Comparison of ENCODE assay signal across 21 cellular contexts in genomic region chr19:37954421-37954874, GRCh38. TPM values are rescaled to one million over a fixed set of nuclear protein-coding genes. Genes with fewer than 3 reads are reported as not detected.
DNase-seq lines count a peak whose midpoint lies in the region; ATAC-seq, FAIRE-seq and TF ChIP-seq lines count a peak whose summit lies in the region.
"Had no signal": no experiment of that assay in that cellular context is flagged by ENCODE, and none has a peak within 500 bp of the region (broad histone marks: within the 10 kb centered on the region; RNA-seq: fewer than 3 reads in every experiment).

No MANE protein-coding gene starts in this region.

- RAD21 ChIA-PET in GM12878 (lab: Charles Lee; ENCODE audit: unreplicated experiment), result interaction anchor here (1.3 to 1.5 kb wide), 3 partner anchors 17 to 22 kb away, joined by 3 to 5 read pairs (median 4); no protein-coding TSS in a partner anchor

- FAIRE-seq in GM12878 (lab: Jason Lieb, UNC), result no peak
- FAIRE-seq: kidney had no signal

- no peak overlapping the region for H2AFZ ChIP-seq in GM12878 (ENCODE audit: control insufficient read depth, low read depth, low read length)

- H4K20me1 ChIP-seq in GM12878 (ENCODE audit: control insufficient read depth, insufficient read depth), result no peaks in the 10 kb centered on the region

- H3K4me1 Mint-ChIP-seq in Caco-2 (ENCODE audit: low read depth, unreplicated experiment), result peaks cover 24% of the 10 kb centered on the region
- H3K4me1 Mint-ChIP-seq in nephron, result peaks cover 17% of the 10 kb centered on the region

- H3K4me1 ChIP-seq in Caco-2, result peaks cover 42% of the 10 kb centered on the region
- peaks cover 51% of the 10 kb centered on the region for H3K4me1 ChIP-seq in GM12878 (ENCODE audit: control insufficient read depth, insufficient read depth, low read length)
- H3K4me1 ChIP-seq: ascending aorta had no signal

- H3K36me3 Mint-ChIP-seq in Caco-2 (ENCODE audit: insufficient read depth, unreplicated experiment) (peaks cover 55% of the 10 kb centered on the region), nephron (ENCODE audit: low read depth) (peaks cover 16% of the 10 kb centered on the region)

- CTCF ChIA-PET in Caco-2 (lab: Charles Lee) (no interaction called here), GM12878 (lab: Yijun Ruan, JAX) (interaction anchor here (0.7 to 2.1 kb wide), 5 partner anchors 15 to 52 kb away, joined by 3 to 9 read pairs (median 4); no protein-coding TSS in a partner anchor)

- H3K27me3 Mint-ChIP-seq in Caco-2 (ENCODE audit: insufficient read depth, unreplicated experiment), result no peaks in the 10 kb centered on the region
- no peaks in the 10 kb centered on the region for H3K27me3 Mint-ChIP-seq in nephron (ENCODE audit: low read depth)
- H3K27me3 Mint-ChIP-seq: CD4-positive, alpha-beta T cell had no signal

- no peaks in the 10 kb centered on the region for H3K27me3 ChIP-seq in Caco-2 (replicated peaks; ENCODE audit: control insufficient read depth, insufficient read depth, low read length)
- no peaks in the 10 kb centered on the region for H3K27me3 ChIP-seq in GM12878 (replicated peaks in 1 of 2; ENCODE audit: control insufficient read depth in 2 of 2, insufficient read depth in 2 of 2, low read length in 1 of 2)
- H3K27me3 ChIP-seq: ascending aorta had no signal

- peak overlapping the region; percentile 57 for H3K27ac ChIP-seq in GM12878 (ENCODE audit: control insufficient read depth, insufficient read depth)
- H3K27ac ChIP-seq: ascending aorta had no signal

- H3K4me3 Mint-ChIP-seq in Caco-2 (ENCODE audit: unreplicated experiment) (no peak overlapping the region), nephron (no peak overlapping the region)
- H3K4me3 Mint-ChIP-seq: CD4-positive, alpha-beta T cell had no signal

- H3K9me3 ChIP-seq in Caco-2 (no peaks in the 10 kb centered on the region; the same call in 1 of the 2 replicates), GM12878 (replicated peaks; ENCODE audit: control insufficient read depth, insufficient read depth, low read length) (no peaks in the 10 kb centered on the region; the same call in none of the 3 replicates)
- H3K9me3 ChIP-seq: ascending aorta had no signal

- ATAC-seq in GM12878, result peak; percentile 64
- ATAC-seq in GM21447 (IDR thresholded peaks at IDR 0.05; ENCODE audit: unreplicated experiment), result no peak
- ATAC-seq in HG03520 (IDR thresholded peaks at IDR 0.05; ENCODE audit: unreplicated experiment), result no peak
- ATAC-seq: esophagus mucosa had no signal

- H3K79me2 ChIP-seq in GM12878 (ENCODE audit: control insufficient read depth, insufficient read depth, low read length), result peaks cover 71% of the 10 kb centered on the region

- H3K9ac ChIP-seq in GM12878 (ENCODE audit: control insufficient read depth, insufficient read depth, low read length), result 0 out of 2 replicates have a peak overlapping the region, but pooled peaks have one; percentile 11

- H3K4me3 ChIP-seq in Caco-2 (ENCODE audit: low read depth, low read length), result no peak overlapping the region
- no peak overlapping the region for H3K4me3 ChIP-seq in GM12878
- H3K4me3 ChIP-seq: ascending aorta had no signal

- in situ Hi-C loops in GM12878 (cut with MboI), result no loop called here

- 64% methylated on average over 10 of the region's 10 CpGs for WGBS in GM12878 (ENCODE audit: insufficient coverage, insufficient replicate concordance, low lambda C conversion rate, missing lambda C conversion rate)

- peak overlapping the region; percentile 39 for H3K4me2 ChIP-seq in GM12878 (ENCODE audit: control insufficient read depth, insufficient read depth)

- H3K9me3 Mint-ChIP-seq in Caco-2 (ENCODE audit: unreplicated experiment) (no peaks in the 10 kb centered on the region), nephron (peaks cover 2% of the 10 kb centered on the region)

- no TSS peak for BruUV-seq in Caco-2 (replicated peaks; lab: Mats Ljungman, UMichigan)
- no TSS peak for BruUV-seq in GM12878 (replicated peaks; lab: Mats Ljungman, UMichigan)

- TF ChIP-seq RAD21 in GM12878 (IDR thresholded peaks at IDR 0.05; ENCODE audit: insufficient read depth, low read depth, low read length), result no peak

- POLR2A ChIA-PET in Caco-2 (lab: Charles Lee), result no interaction called here
- POLR2A ChIA-PET in GM12878 (lab: Charles Lee), result interaction anchor here (0.5 to 1.2 kb wide), 3 partner anchors 18 to 50 kb away, joined by 3 to 4 read pairs (median 4); no protein-coding TSS in a partner anchor

- TF ChIP-seq EP300 in GM12878 (IDR thresholded peaks at IDR 0.05; ENCODE audit: borderline replicate concordance in 1 of 2, control insufficient read depth in 1 of 2, low read depth in 2 of 2, low read length in 2 of 2), result no peak

- SMC1A ChIA-PET in GM12878 (lab: Charles Lee; ENCODE audit: uncharacterized antibody, unreplicated experiment), result interaction anchor here (0.9 to 3.7 kb wide), 8 partner anchors 10 to 79 kb away, joined by 3 to 22 read pairs (median 4); no protein-coding TSS in a partner anchor

- no peak for TF ChIP-seq POLR2A in GM12878 (IDR thresholded peaks at IDR 0.05; ENCODE audit: low read depth, low read length)

- intact Hi-C loops in Caco-2 (cut with micrococcal nuclease; ENCODE audit: unreplicated experiment) (no loop called here), GM12878 (cut with micrococcal nuclease; ENCODE audit: unreplicated experiment) (no loop called here)

- DNase-seq in Caco-2 (no peak), NCI-H510A treated with DMSO at 0.1 percent for 48 hours (lab: John Stamatoyannopoulos, UW) (peak; percentile 22), GM12878 (ENCODE audit: low read depth, low spot score) (no peak), NCI-H2107 treated with DMSO at 0.1 percent for 48 hours (lab: John Stamatoyannopoulos, UW; ENCODE audit: unreplicated experiment) (no peak), NCI-H1436 (lab: John Stamatoyannopoulos, UW) (no peak)
- DNase-seq: activated gamma-delta T cell; CD4-positive, alpha-beta T cell; dermis blood vessel endothelial cell; head of caudate nucleus; kidney; NCI-H1048 had no signal

- H3K36me3 ChIP-seq in Caco-2 (ENCODE audit: control insufficient read depth, insufficient read depth, low read length), result no peaks in the 10 kb centered on the region
- peaks cover 3 to 4% of the 10 kb centered on the region in 2 experiments; a peak in 3 of 4 replicates for H3K36me3 ChIP-seq in GM12878 (ENCODE audit: control insufficient read depth in 2 of 2, insufficient read depth in 2 of 2, low read length in 1 of 2)
- H3K36me3 ChIP-seq: ascending aorta had no signal

- H3K27ac Mint-ChIP-seq in Caco-2 (ENCODE audit: unreplicated experiment), result peak overlapping the region; percentile 77
- peak overlapping the region; percentile 37 to 95 (median 51) for H3K27ac Mint-ChIP-seq in nephron
- H3K27ac Mint-ChIP-seq: CD4-positive, alpha-beta T cell had no signal

- no peak for TF ChIP-seq CTCF in Caco-2 (IDR thresholded peaks at IDR 0.05; ENCODE audit: insufficient read depth in 1 of 2, low read depth in 1 of 2, low read length in 1 of 2, severe bottlenecking in 1 of 2, unreplicated experiment in 1 of 2)
- no peak for TF ChIP-seq CTCF in GM12878 (IDR thresholded peaks at IDR 0.05 in 2 of 3, conservative IDR thresholded peaks at IDR 0.05 in 1 of 3; ENCODE audit: control insufficient read depth in 2 of 3, extremely low read depth in 1 of 3, insufficient read depth in 1 of 3, low read depth in 3 of 3, low read length in 3 of 3)
- TF ChIP-seq CTCF in nephron (IDR thresholded peaks at IDR 0.05; ENCODE audit: unreplicated experiment in 3 of 3), result no peak

RNA-seq across cellular contexts. Expression of gene SIPA1L3, which starts 47.4 kb away (rescaled TPM):
- total RNA-seq in Caco-2 (2022), result 125 and 129 TPM in 2 replicates
- 281 and 318 TPM in 2 replicates for total RNA-seq in GM12878 (2013; cell fraction: nucleolus; rRNA removed)
- 21.8 and 23.7 TPM in 2 replicates for total RNA-seq in GM12878 (2014; rRNA removed)
- total RNA-seq in GM12878 (2014; rRNA removed; fragmentation: Illumina TruSeq; extraction: Trizol), result 25.1 and 25.2 TPM in 2 replicates
- total RNA-seq in GM12878 (2021), result 66.2 and 71.1 TPM in 2 replicates
- polyA plus RNA-seq in GM12878 (2011; ENCODE audit: low read depth), result 10.4 TPM
- 8.5 and 14.3 TPM in 2 replicates for polyA plus RNA-seq in GM12878 (2011; rRNA removed)
- polyA plus RNA-seq in GM12878 (2011; cell fraction: cytosol; rRNA removed), result 10.2 and 16.8 TPM in 2 replicates
- 17.8 and 28.7 TPM in 2 replicates for polyA plus RNA-seq in GM12878 (2011; cell fraction: nucleus; rRNA removed)
- 19.0 and 28.9 TPM in 2 replicates for polyA plus RNA-seq in GM12878 (2012)
- 14.5 and 19.1 TPM in 2 replicates for polyA plus RNA-seq in GM12878 (2014; fragmentation: Illumina TruSeq; extraction: Trizol)
- under 1 TPM; 0.24 to 0.63 TPM for polyA plus RNA-seq in GM12878 (2014; fragmentation: Nextera tagmentation; extraction: Ambion mirVana)
- polyA plus RNA-seq in GM12878 (2014; rRNA removed), result 19.2 and 24.2 TPM in 2 replicates
- polyA plus RNA-seq in GM12878 (2016; fragmentation: Nextera tagmentation; extraction: Ambion mirVana), result 10 to 100 TPM; 17.7 to 23.3 TPM
- 33.6 and 41.5 TPM in 2 replicates for polyA minus RNA-seq in GM12878 (2011; rRNA and poly(A)+ RNA removed)
- 32.3 and 34.3 TPM in 2 replicates for polyA minus RNA-seq in GM12878 (2011; cell fraction: cytosol; rRNA and poly(A)+ RNA removed)
- 23.3 and 46.3 TPM in 2 replicates for polyA minus RNA-seq in GM12878 (2011; cell fraction: nucleus; rRNA and poly(A)+ RNA removed)

RNA-seq across cellular contexts. Expression of gene WDR87, which starts 48.1 kb away (rescaled TPM):
- total RNA-seq in Caco-2 (2022) (not detected in 2 replicates), GM12878 (2014; rRNA removed) (under 0.01 TPM in 1 of 2 replicates, not detected in the other), GM12878 (2014; rRNA removed; fragmentation: Illumina TruSeq; extraction: Trizol) (not detected in 2 replicates), GM12878 (2021) (not detected in 2 replicates)
- not detected in 2 replicates for total RNA-seq in GM12878 (2013; cell fraction: nucleolus; rRNA removed)
- polyA plus RNA-seq in GM12878 (2011; ENCODE audit: low read depth), result not detected
- polyA plus RNA-seq in GM12878 (2011; rRNA removed) (not detected in 2 replicates), GM12878 (2014; fragmentation: Illumina TruSeq; extraction: Trizol) (0.03 TPM in 1 of 2 replicates, not detected in the other), GM12878 (2014; fragmentation: Nextera tagmentation; extraction: Ambion mirVana) (not detected), GM12878 (2014; rRNA removed) (not detected in 2 replicates), GM12878 (2016; fragmentation: Nextera tagmentation; extraction: Ambion mirVana) (not detected)
- not detected in 2 replicates for polyA plus RNA-seq in GM12878 (2011; cell fraction: cytosol; rRNA removed)
- polyA plus RNA-seq in GM12878 (2011; cell fraction: nucleus; rRNA removed), result not detected in 2 replicates
- polyA plus RNA-seq in GM12878 (2012), result not detected in 2 replicates
- not detected in 2 replicates for polyA minus RNA-seq in GM12878 (2011; rRNA and poly(A)+ RNA removed)
- not detected in 2 replicates for polyA minus RNA-seq in GM12878 (2011; cell fraction: cytosol; rRNA and poly(A)+ RNA removed)
- polyA minus RNA-seq in GM12878 (2011; cell fraction: nucleus; rRNA and poly(A)+ RNA removed), result not detected in 2 replicates
- total RNA-seq: A673; ascending aorta; CD4-positive, alpha-beta T cell; dermis blood vessel endothelial cell; esophagus mucosa; G401; kidney; mucosa of gallbladder; posterior vena cava; subcutaneous adipose tissue had no signal
